ENCODE assay signal across 8 cellular contexts in the genomic region with DNA sequence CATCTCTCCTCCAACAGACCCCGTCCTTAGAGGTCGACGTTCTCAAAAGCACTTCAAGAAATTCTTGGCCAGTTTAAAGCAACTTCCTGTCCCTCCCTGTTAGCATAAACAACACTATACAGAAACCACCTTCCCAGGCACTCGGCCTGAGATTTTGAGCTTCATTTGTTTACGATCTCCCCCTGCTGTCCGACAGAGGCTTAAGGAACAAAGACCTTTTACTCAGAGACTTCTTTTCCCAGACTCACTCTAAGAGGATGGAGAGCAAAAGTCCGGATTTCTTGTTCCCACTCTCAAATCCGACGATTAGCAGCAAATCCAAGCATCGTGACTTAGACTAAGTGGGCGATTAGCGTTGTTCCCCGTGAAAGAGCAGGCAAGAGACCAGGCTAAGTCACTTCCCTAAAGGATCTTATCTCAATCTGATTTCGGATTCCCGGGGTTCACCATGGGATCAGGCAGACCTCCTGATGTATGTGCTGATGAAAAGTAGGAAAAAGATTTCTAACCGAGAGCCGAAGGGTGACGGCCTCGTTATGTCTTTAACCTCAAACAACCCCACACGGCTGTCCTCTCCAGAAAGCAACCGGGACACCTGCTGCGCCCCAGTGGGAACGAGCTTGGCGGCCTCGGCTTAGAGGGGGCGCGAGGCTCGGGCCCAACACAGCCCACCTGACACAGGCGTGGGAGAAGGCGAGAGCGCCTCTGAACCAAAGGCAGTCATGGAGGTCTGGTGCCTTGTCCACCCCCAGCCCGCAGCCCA. TPM values are rescaled to one million over a fixed set of nuclear protein-coding genes. Genes with fewer than 3 reads are reported as not detected.
DNase-seq lines count a peak whose midpoint lies in the region; ATAC-seq and TF ChIP-seq lines count a peak whose summit lies in the region.

No MANE protein-coding gene starts in this region.

- peak; percentile 59 for DNase-seq in 8988T
- peak; percentile 77 for DNase-seq in GM10248 (ENCODE audit: extremely low spot score)
- peak in 49 of 76 experiments; percentile 6 to 69 (median 39) for DNase-seq in HUDEP-2 (lab: John Stamatoyannopoulos, UW; ENCODE audit: unreplicated experiment in 76 of 76)
- DNase-seq in SK-MEL-5 (ENCODE audit: low read depth, low spot score), result peak; percentile 83
- DNase-seq in heart left ventricle, result peak in 4 of 5 donors; percentile 55 to 66 (median 58)
- DNase-seq in trophoblast cell, result peak; percentile 71 to 86

- no peaks in the 10 kb centered on the region for H3K9me3 ChIP-seq in heart left ventricle
- peaks cover 2% of the 10 kb centered on the region for H3K9me3 ChIP-seq in trophoblast cell (ENCODE audit: insufficient read depth, low read depth, low read length)

- peak overlapping the region; percentile 99 for H3K4me2 ChIP-seq in trophoblast cell (ENCODE audit: low read length)

- POLR2A ChIA-PET in GM10248 (lab: Yijun Ruan, JAX), result interaction anchor here (0.5 to 1.2 kb wide), 5 partner anchors 11 to 127 kb away, joined by 3 to 6 read pairs (median 5); no protein-coding TSS in a partner anchor

- peak overlapping the region; percentile 74 for H4K8ac ChIP-seq in trophoblast cell (ENCODE audit: low read depth, low read length)

- peak overlapping the region; percentile 88 for H3K9ac ChIP-seq in trophoblast cell (ENCODE audit: low read length)

- peak; percentile 6 to 51 (median 34) for ATAC-seq in heart left ventricle
- ATAC-seq in GM21528 (IDR thresholded peaks at IDR 0.05; ENCODE audit: low FRiP score, unreplicated experiment), result no peak

- H3K4ac ChIP-seq in trophoblast cell (ENCODE audit: low read depth, low read length), result peak overlapping the region; percentile 54

- H2AK5ac ChIP-seq in trophoblast cell (ENCODE audit: low read length), result no peak overlapping the region

- H2AFZ ChIP-seq in trophoblast cell (ENCODE audit: insufficient read depth, low read length, poor library complexity), result peak overlapping the region; percentile 65

- peak overlapping the region; percentile 66 for H3K18ac ChIP-seq in trophoblast cell (ENCODE audit: low read length)

- CTCF ChIA-PET in GM10248 (lab: Yijun Ruan, JAX), result interaction anchor here (0.6 to 3.6 kb wide), 33 partner anchors 11 to 393 kb away, joined by 3 to 80 read pairs (median 6); partner anchors contain the start of genes CRK, MYO1C, RILP and TRARG1

- H3K36me3 ChIP-seq in heart left ventricle (peaks cover 0 to 42% (median 21%) of the 10 kb centered on the region in 9 donors), trophoblast cell (ENCODE audit: control insufficient read depth in 1 of 2, insufficient read depth in 2 of 2, low read length in 2 of 2) (peaks cover 20 to 40% of the 10 kb centered on the region in 2 experiments)

- peaks cover 6% of the 10 kb centered on the region for H3K79me1 ChIP-seq in trophoblast cell (ENCODE audit: low read length)

- peak overlapping the region; percentile 60 to 100 (median 90) for H3K4me3 ChIP-seq in heart left ventricle
- peak overlapping the region; percentile 99 for H3K4me3 ChIP-seq in trophoblast cell (ENCODE audit: low read depth, low read length)

- 0 to 1% (median 0%) methylated on average over 32 of the region's 32 CpGs for WGBS in adipose tissue, 3 donors
- 0% methylated on average over 20 to 32 of the region's 32 CpGs for WGBS in heart left ventricle, 4 donors
- no CpG with 5 or more reads among the region's 32 CpGs for WGBS in trophoblast cell (ENCODE audit: extremely low coverage, insufficient coverage, insufficient read length)

- no peaks in the 10 kb centered on the region for H3K27me3 ChIP-seq in heart left ventricle
- H3K27me3 ChIP-seq in trophoblast cell (ENCODE audit: insufficient read depth, low read length), result no peaks in the 10 kb centered on the region

- H4K91ac ChIP-seq in trophoblast cell (ENCODE audit: low read depth, low read length), result peak overlapping the region; percentile 11

- H3K79me2 ChIP-seq in trophoblast cell (ENCODE audit: control insufficient read depth, insufficient read depth, low read length, poor library complexity), result peaks cover 5% of the 10 kb centered on the region

- no peak overlapping the region for H2BK12ac ChIP-seq in trophoblast cell (ENCODE audit: low read length)

- no peak overlapping the region for H3K23ac ChIP-seq in trophoblast cell (ENCODE audit: low read length)

- H3K4me1 ChIP-seq in heart left ventricle (peaks cover 21 to 66% (median 51%) of the 10 kb centered on the region in 12 donors), trophoblast cell (ENCODE audit: control insufficient read depth in 1 of 2, insufficient read depth in 2 of 2, low read length in 2 of 2) (peaks cover 4 to 5% of the 10 kb centered on the region in 2 experiments)

- in situ Hi-C loops in SK-MEL-5 (cut with HindIII; ENCODE audit: low pct_unique_long_range_greater_than_20kb, low sequenced_read_pairs), result no loop called here

- H2BK120ac ChIP-seq in trophoblast cell (ENCODE audit: insufficient read depth, low read length, poor library complexity), result no peak overlapping the region

- no peak overlapping the region for H2BK5ac ChIP-seq in trophoblast cell (ENCODE audit: low read depth, low read length, poor library complexity)

- TF ChIP-seq POLR2A in heart left ventricle (IDR thresholded peaks at IDR 0.05), result no peak

- intact Hi-C loops in heart left ventricle (cut with DNase I), result loop anchor here in 9 of 10 donors (1.0 to 10.0 kb wide), 11 partner anchors 59 to 251 kb away; partner anchors contain the start of genes CRK (in 7 of the 9), TRARG1 (in 6 of the 9) and BHLHA9 (in 1 of the 9)

- H4K12ac ChIP-seq in trophoblast cell (ENCODE audit: low read depth, low read length), result peak overlapping the region; percentile 13

- TF ChIP-seq CTCF in GM10248 (IDR thresholded peaks at IDR 0.05; ENCODE audit: control extremely low read depth, extremely low read depth, low read depth, missing control alignments), result peak; percentile 76
- TF ChIP-seq CTCF in heart left ventricle (IDR thresholded peaks at IDR 0.05), result peak; percentile 50 to 78 (median 62)

- H3K27ac ChIP-seq in adipose tissue (ENCODE audit: low read depth, low read length), result peak overlapping the region; percentile 56
- peak overlapping the region; percentile 47 to 97 (median 92) for H3K27ac ChIP-seq in heart left ventricle
- no peak overlapping the region for H3K27ac ChIP-seq in trophoblast cell (ENCODE audit: low read depth, low read length)

- peak overlapping the region; percentile 69 for H3K14ac ChIP-seq in trophoblast cell (ENCODE audit: low read length)

RNA-seq across cellular contexts. Expression of gene INPP5K, which starts 0.6 kb away (rescaled TPM):
- 33.7 and 41.5 TPM in 2 replicates for total RNA-seq in SK-MEL-5 (2014; rRNA removed; shearing (Covaris generic))
- polyA plus RNA-seq in SK-MEL-5 (2015; cell fraction: cytosol; rRNA removed), result 37.3 and 37.8 TPM in 2 replicates
- 55.3 and 68.9 TPM in 2 replicates for polyA plus RNA-seq in SK-MEL-5 (2015; cell fraction: nucleus; rRNA removed)
- 10 to 100 TPM; 21.9 to 88.5 (median 41.5) TPM for polyA plus RNA-seq in adipose tissue
- total RNA-seq in heart left ventricle, result 100 to 1,000 TPM in 1 of 9 donors, 10 to 100 TPM in 8; 28.4 to 128 (median 33.4) TPM
- 10 to 100 TPM; 21.9 to 68.4 TPM for polyA plus RNA-seq in heart left ventricle
- 22.0 and 24.5 TPM in 2 replicates for polyA plus RNA-seq in trophoblast cell (2013)

RNA-seq across cellular contexts. Expression of gene MYO1C, which starts 23.3 kb away (rescaled TPM):
- total RNA-seq in SK-MEL-5 (2014; rRNA removed; shearing (Covaris generic)), result 48.6 and 54.6 TPM in 2 replicates
- polyA plus RNA-seq in SK-MEL-5 (2015; cell fraction: cytosol; rRNA removed), result 92.3 and 106 TPM in 2 replicates
- 81.5 and 85.4 TPM in 2 replicates for polyA plus RNA-seq in SK-MEL-5 (2015; cell fraction: nucleus; rRNA removed)
- polyA plus RNA-seq in adipose tissue (100 to 1,000 TPM in 2 of 3 donors, 10 to 100 TPM in 1; 76.1 to 339 (median 135) TPM), heart left ventricle (100 to 1,000 TPM in 1 of 2 donors, 10 to 100 TPM in 1; 89.6 to 188 TPM)
- 100 to 1,000 TPM; 127 to 259 (median 174) TPM for total RNA-seq in heart left ventricle
- 83.3 and 84.7 TPM in 2 replicates for polyA plus RNA-seq in trophoblast cell (2013)

RNA-seq across cellular contexts. Expression of gene PITPNA, which starts 46.8 kb away (rescaled TPM):
- 14.6 and 27.1 TPM in 2 replicates for total RNA-seq in SK-MEL-5 (2014; rRNA removed; shearing (Covaris generic))
- 58.6 and 63.8 TPM in 2 replicates for polyA plus RNA-seq in SK-MEL-5 (2015; cell fraction: cytosol; rRNA removed)
- polyA plus RNA-seq in SK-MEL-5 (2015; cell fraction: nucleus; rRNA removed), result 21.4 and 29.5 TPM in 2 replicates
- 10 to 100 TPM; 14.6 to 33.9 (median 27.2) TPM for polyA plus RNA-seq in adipose tissue
- total RNA-seq in heart left ventricle, result 10 to 100 TPM; 38.1 to 70.2 (median 50.6) TPM
- 10 to 100 TPM; 10.1 to 61.7 TPM for polyA plus RNA-seq in heart left ventricle
- polyA plus RNA-seq in trophoblast cell (2013), result 132 and 135 TPM in 2 replicates

RNA-seq across cellular contexts. Expression of gene CRK, which starts 59.8 kb away (rescaled TPM):
- total RNA-seq in SK-MEL-5 (2014; rRNA removed; shearing (Covaris generic)), result 80.7 and 87.1 TPM in 2 replicates
- 57.1 and 76.6 TPM in 2 replicates for polyA plus RNA-seq in SK-MEL-5 (2015; cell fraction: cytosol; rRNA removed)
- polyA plus RNA-seq in SK-MEL-5 (2015; cell fraction: nucleus; rRNA removed), result 14.3 and 14.8 TPM in 2 replicates
- polyA plus RNA-seq in adipose tissue, result 10 to 100 TPM; 15.8 to 62.3 (median 45.5) TPM
- total RNA-seq in heart left ventricle, result 10 to 100 TPM; 28.8 to 47.0 (median 42.2) TPM
- 10 to 100 TPM; 17.0 to 49.0 TPM for polyA plus RNA-seq in heart left ventricle
- 43.6 and 43.9 TPM in 2 replicates for polyA plus RNA-seq in trophoblast cell (2013)
